8 cellular contexts compared by ENCODE assay signal in genomic region chr11:47768090-47768620, GRCh38. TPM values are rescaled to one million over a fixed set of nuclear protein-coding genes. Genes with fewer than 3 reads are reported as not detected.
DNase-seq lines count a peak whose midpoint lies in the region; ATAC-seq and TF ChIP-seq lines count a peak whose summit lies in the region.

No MANE protein-coding gene starts in this region.

- POLR2A ChIA-PET in naive thymus-derived CD4-positive, alpha-beta T cell (lab: Charles Lee) = interaction anchor here (0.6 to 3.6 kb wide), 15 partner anchors 8 to 553 kb away, joined by 3 to 27 read pairs (median 4); partner anchors contain the start of genes ACP2, AGBL2, CELF1 and DDB2

- H3K27me3 ChIP-seq in HAP-1 (ENCODE audit: low read depth) = no peaks in the 10 kb centered on the region
- no peaks in the 10 kb centered on the region for H3K27me3 ChIP-seq in naive thymus-derived CD4-positive, alpha-beta T cell (ENCODE audit: control insufficient read depth in 2 of 2, insufficient read depth in 2 of 2, low read length in 2 of 2)
- H3K27me3 ChIP-seq in tibial artery = no peaks in the 10 kb centered on the region

- peak overlapping the region; percentile 99 for H3K4me3 Mint-ChIP-seq in activated T-helper 1 cell treated with anti-CD3 and anti-CD28 coated beads, Interleukin-12 subunit alpha, Interleukin-12 subunit beta, Interleukin-2, Interleukin-4 antibody, amounts not matched to agents 30 ng/mL and 10 ng/mL and 1 ng/mL, durations not matched to agents 14 hours and 24 hours and 36 hours
- H3K4me3 Mint-ChIP-seq in naive thymus-derived CD4-positive, alpha-beta T cell = peak overlapping the region; percentile 88 to 100 (median 96)

- no peaks in the 10 kb centered on the region for H3K9me3 Mint-ChIP-seq in activated T-helper 1 cell treated with anti-CD3 and anti-CD28 coated beads, Interleukin-12 subunit alpha, Interleukin-12 subunit beta, Interleukin-2, Interleukin-4 antibody, amounts not matched to agents 30 ng/mL and 10 ng/mL and 1 ng/mL, durations not matched to agents 14 hours and 24 hours and 36 hours
- peaks cover 0 to 2% (median 0%) of the 10 kb centered on the region in 11 donors for H3K9me3 Mint-ChIP-seq in naive thymus-derived CD4-positive, alpha-beta T cell

- DNase-seq in AG09319 (ENCODE audit: extremely low read depth, low read depth) (peak; percentile 47), HAP-1 (ENCODE audit: low spot score in 2 of 2) (peak; percentile 80 to 87), NCI-H526 treated with DMSO at 0.1 percent for 48 hours (lab: John Stamatoyannopoulos, UW) (peak; percentile 64), fibroblast of villous mesenchyme (ENCODE audit: low read depth) (peak; percentile 69), tibial artery (peak; percentile 70 to 84)
- DNase-seq in activated T-helper 1 cell treated with anti-CD3 and anti-CD28 coated beads, Interleukin-12 subunit alpha, Interleukin-12 subunit beta, Interleukin-2, Interleukin-4 antibody, amounts not matched to agents 30 ng/mL and 10 ng/mL and 1 ng/mL, durations not matched to agents 14 hours and 24 hours and 36 hours (ENCODE audit: low spot score) = no peak
- DNase-seq in naive thymus-derived CD4-positive, alpha-beta T cell = peak in 1 of 9 donors; percentile 11

- peaks cover 22% of the 10 kb centered on the region for H3K36me3 Mint-ChIP-seq in activated T-helper 1 cell treated with anti-CD3 and anti-CD28 coated beads, Interleukin-12 subunit alpha, Interleukin-12 subunit beta, Interleukin-2, Interleukin-4 antibody, amounts not matched to agents 30 ng/mL and 10 ng/mL and 1 ng/mL, durations not matched to agents 14 hours and 24 hours and 36 hours (ENCODE audit: low read depth)
- peaks cover 0 to 13% (median 7%) of the 10 kb centered on the region in 5 donors for H3K36me3 Mint-ChIP-seq in naive thymus-derived CD4-positive, alpha-beta T cell

- CTCF ChIA-PET in naive thymus-derived CD4-positive, alpha-beta T cell (lab: Charles Lee) = interaction anchor here (1.1 to 1.5 kb wide), 4 partner anchors 9 to 83 kb away, joined by 3 to 4 read pairs (median 4); partner anchors contain the start of gene AGBL2

- H3K4me1 Mint-ChIP-seq in activated T-helper 1 cell treated with anti-CD3 and anti-CD28 coated beads, Interleukin-12 subunit alpha, Interleukin-12 subunit beta, Interleukin-2, Interleukin-4 antibody, amounts not matched to agents 30 ng/mL and 10 ng/mL and 1 ng/mL, durations not matched to agents 14 hours and 24 hours and 36 hours (ENCODE audit: low read depth) = peaks cover 28% of the 10 kb centered on the region
- peaks cover 16 to 39% (median 23%) of the 10 kb centered on the region in 7 donors for H3K4me1 Mint-ChIP-seq in naive thymus-derived CD4-positive, alpha-beta T cell

- H3K4me1 ChIP-seq in HAP-1 = peaks cover 14% of the 10 kb centered on the region
- H3K4me1 ChIP-seq in naive thymus-derived CD4-positive, alpha-beta T cell (ENCODE audit: control insufficient read depth in 2 of 2, insufficient read depth in 2 of 2, low read length in 2 of 2) = peaks cover 20 to 22% of the 10 kb centered on the region in 2 donors
- H3K4me1 ChIP-seq in tibial artery = peaks cover 0 to 35% (median 17%) of the 10 kb centered on the region in 4 donors

- intact Hi-C loops in activated T-helper 1 cell treated with anti-CD3 and anti-CD28 coated beads, Interleukin-12 subunit alpha, Interleukin-12 subunit beta, Interleukin-2, Interleukin-4 antibody, amounts not matched to agents 30 ng/mL and 10 ng/mL and 1 ng/mL, durations not matched to agents 14 hours and 24 hours and 36 hours (cut with micrococcal nuclease) = loop anchor here (5.0 kb wide), 3 partner anchors 216 to 361 kb away; partner anchors contain the start of genes CELF1 and SLC39A13
- intact Hi-C loops in naive thymus-derived CD4-positive, alpha-beta T cell (cut with micrococcal nuclease) = loop anchor here (1.0 to 5.0 kb wide), 4 partner anchors 191 to 1646 kb away; partner anchors contain the start of genes ARHGAP1 (in 2 of the 2), KBTBD4 (in 1 of the 2), NDUFS3 (in 1 of the 2) and PHF21A (in 1 of the 2)
- intact Hi-C loops in tibial artery (cut with DNase I; ENCODE audit: low total_unique reads) = loop anchor here (5.0 kb wide), 1 partner anchor 191 kb away; the partner anchor contains the start of genes KBTBD4 and NDUFS3

- H3K4me3 ChIP-seq in HAP-1 (peak overlapping the region; percentile 62), fibroblast of villous mesenchyme (ENCODE audit: low read depth, low read length) (peak overlapping the region; percentile 62), tibial artery (peak overlapping the region; percentile 85 to 96)
- H3K4me3 ChIP-seq in naive thymus-derived CD4-positive, alpha-beta T cell (ENCODE audit: low read length) = peak overlapping the region; percentile 47

- H3K9me3 ChIP-seq in HAP-1 (no peaks in the 10 kb centered on the region), tibial artery (no peaks in the 10 kb centered on the region)
- H3K9me3 ChIP-seq in naive thymus-derived CD4-positive, alpha-beta T cell (ENCODE audit: control insufficient read depth in 2 of 3, low read length in 3 of 3) = no peaks in the 10 kb centered on the region

- H3K36me3 ChIP-seq in HAP-1 (replicated peaks) (peaks cover 28% of the 10 kb centered on the region), tibial artery (peaks cover 13 to 19% (median 18%) of the 10 kb centered on the region in 3 donors)
- H3K36me3 ChIP-seq in naive thymus-derived CD4-positive, alpha-beta T cell (ENCODE audit: control insufficient read depth in 2 of 3, insufficient read depth in 3 of 3, low read length in 3 of 3) = peaks cover 0 to 6% (median 4%) of the 10 kb centered on the region in 3 experiments

- H3K27me3 Mint-ChIP-seq in activated T-helper 1 cell treated with anti-CD3 and anti-CD28 coated beads, Interleukin-12 subunit alpha, Interleukin-12 subunit beta, Interleukin-2, Interleukin-4 antibody, amounts not matched to agents 30 ng/mL and 10 ng/mL and 1 ng/mL, durations not matched to agents 14 hours and 24 hours and 36 hours (ENCODE audit: insufficient read depth) = no peaks in the 10 kb centered on the region
- no peaks in the 10 kb centered on the region for H3K27me3 Mint-ChIP-seq in naive thymus-derived CD4-positive, alpha-beta T cell

- TF ChIP-seq CTCF in AG09319 (IDR thresholded peaks at IDR 0.05; ENCODE audit: low read depth, low read length) (no peak; the same call in 1 of the 2 replicates), fibroblast of villous mesenchyme (IDR thresholded peaks at IDR 0.05; ENCODE audit: insufficient read depth, low read depth, low read length) (no peak), tibial artery (IDR thresholded peaks at IDR 0.05) (no peak)

- no peak for ATAC-seq in naive thymus-derived CD4-positive, alpha-beta T cell
- ATAC-seq in GM21390 (IDR thresholded peaks at IDR 0.05; ENCODE audit: unreplicated experiment) = no peak

- H3K27ac Mint-ChIP-seq in activated T-helper 1 cell treated with anti-CD3 and anti-CD28 coated beads, Interleukin-12 subunit alpha, Interleukin-12 subunit beta, Interleukin-2, Interleukin-4 antibody, amounts not matched to agents 30 ng/mL and 10 ng/mL and 1 ng/mL, durations not matched to agents 14 hours and 24 hours and 36 hours = peak overlapping the region; percentile 100
- H3K27ac Mint-ChIP-seq in naive thymus-derived CD4-positive, alpha-beta T cell = peak overlapping the region; percentile 98 to 100 (median 100)

- in situ Hi-C loops in HAP-1 (cut with MboI; ENCODE audit: low sequenced_read_pairs) = no loop called here

- peak overlapping the region; percentile 97 for H3K27ac ChIP-seq in naive thymus-derived CD4-positive, alpha-beta T cell (ENCODE audit: low read depth, low read length)
- peak overlapping the region; percentile 99 for H3K27ac ChIP-seq in tibial artery

RNA-seq across cellular contexts. Expression of gene FNBP4, which starts 1.0 kb away (rescaled TPM):
- 147 and 149 TPM in 2 replicates for total RNA-seq in activated T-helper 1 cell treated with anti-CD3 and anti-CD28 coated beads, Interleukin-12 subunit alpha, Interleukin-12 subunit beta, Interleukin-2, Interleukin-4 antibody, amounts not matched to agents 30 ng/mL and 10 ng/mL and 1 ng/mL, durations not matched to agents 14 hours and 24 hours and 36 hours
- 107 and 120 TPM in 2 replicates for total RNA-seq in fibroblast of villous mesenchyme
- 100 to 1,000 TPM; 143 to 347 (median 280) TPM for total RNA-seq in naive thymus-derived CD4-positive, alpha-beta T cell
- polyA plus RNA-seq in naive thymus-derived CD4-positive, alpha-beta T cell = 10 to 100 TPM; 49.0 to 54.4 TPM

RNA-seq across cellular contexts. Expression of gene AGBL2, which starts 53.0 kb away (rescaled TPM):
- total RNA-seq in activated T-helper 1 cell treated with anti-CD3 and anti-CD28 coated beads, Interleukin-12 subunit alpha, Interleukin-12 subunit beta, Interleukin-2, Interleukin-4 antibody, amounts not matched to agents 30 ng/mL and 10 ng/mL and 1 ng/mL, durations not matched to agents 14 hours and 24 hours and 36 hours = 3.2 and 5.5 TPM in 2 replicates
- 0.64 and 1.3 TPM in 2 replicates for total RNA-seq in fibroblast of villous mesenchyme
- total RNA-seq in naive thymus-derived CD4-positive, alpha-beta T cell = 10 to 100 TPM in 1 of 5 experiments, 1 to 10 TPM in 4; 4.7 to 11.3 (median 8.1) TPM
- 1 to 10 TPM in 1 of 2 donors, under 1 TPM in 1; 0.33 to 1.8 TPM for polyA plus RNA-seq in naive thymus-derived CD4-positive, alpha-beta T cell
